Comparison of ENCODE assay signal across 23 cellular contexts in the genomic region with DNA sequence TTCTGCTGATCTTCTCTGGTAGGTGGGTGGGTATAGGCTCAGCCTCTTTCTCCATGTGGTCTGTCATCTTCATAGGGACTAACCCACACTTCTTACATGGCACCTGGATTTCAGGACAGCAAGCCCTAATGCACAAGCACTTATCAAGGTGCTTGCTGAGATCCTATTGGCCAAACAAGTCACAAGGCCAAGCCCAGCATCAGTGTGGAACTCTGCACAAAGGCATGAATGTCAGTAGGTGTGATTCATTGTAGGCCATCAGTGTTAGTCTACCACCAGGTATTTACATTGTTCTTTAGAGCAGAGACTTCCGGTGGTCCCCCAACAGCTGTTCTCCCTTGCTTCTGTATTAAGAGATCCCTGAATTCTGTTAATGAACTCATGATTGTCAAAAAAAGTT. TPM values are rescaled to one million over a fixed set of nuclear protein-coding genes. Genes with fewer than 3 reads are reported as not detected.
A peak's percentile ranks its signal among the peaks of the same experiment; 100 is the strongest.
DNase-seq lines count a peak whose midpoint lies in the region; ATAC-seq, FAIRE-seq and TF ChIP-seq lines count a peak whose summit lies in the region.
"Had no signal": no experiment of that assay in that cellular context is flagged by ENCODE, and none has a peak within 500 bp of the region (broad histone marks: within the 10 kb centered on the region; RNA-seq: fewer than 3 reads in every experiment).

No MANE protein-coding gene starts in this region.

- no peak overlapping the region for H3K4me3 Mint-ChIP-seq in stimulated activated naive CD8-positive, alpha-beta T cell treated with anti-CD3 and anti-CD28 coated beads, Interleukin-15, amount 100 ng/mL, for 72 hours
- H3K4me3 Mint-ChIP-seq: B cell; CD4-positive, CD25-positive, alpha-beta regulatory T cell; CD8-positive, alpha-beta T cell had no signal

- H3K27me3 ChIP-seq in foreskin keratinocyte: no peaks in the 10 kb centered on the region
- H3K27me3 ChIP-seq: BLaER1 had no signal

- peak; percentile 19 for ATAC-seq in stimulated activated naive CD8-positive, alpha-beta T cell treated with anti-CD3 and anti-CD28 coated beads, Interleukin-15, Interleukin-2, amounts not matched to agents 100 U/mL and 50 U/mL, for 24 hours
- no peak for ATAC-seq in stimulated activated naive CD8-positive, alpha-beta T cell treated with anti-CD3 and anti-CD28 coated beads, Interleukin-15, amount 100 ng/mL, for 72 hours
- peak; percentile 33 for ATAC-seq in foreskin keratinocyte
- ATAC-seq: CD8-positive, alpha-beta T cell had no signal

- no peaks in the 10 kb centered on the region for H3K9me3 Mint-ChIP-seq in stimulated activated naive CD8-positive, alpha-beta T cell treated with anti-CD3 and anti-CD28 coated beads, Interleukin-15, amount 100 ng/mL, for 72 hours
- H3K9me3 Mint-ChIP-seq: CD4-positive, CD25-positive, alpha-beta regulatory T cell; CD8-positive, alpha-beta T cell had no signal

- H3K4me1 Mint-ChIP-seq in stimulated activated naive CD8-positive, alpha-beta T cell treated with anti-CD3 and anti-CD28 coated beads, Interleukin-15, amount 100 ng/mL, for 72 hours: peaks cover 17% of the 10 kb centered on the region

- DNase-seq in DMS53 (lab: John Stamatoyannopoulos, UW): peak; percentile 2
- no peak for DNase-seq in DMS53 treated with DMSO at 0.1 percent for 48 hours (lab: John Stamatoyannopoulos, UW; ENCODE audit: unreplicated experiment)
- DNase-seq in stimulated activated naive CD8-positive, alpha-beta T cell treated with anti-CD3 and anti-CD28 coated beads, Interleukin-15, Interleukin-2, amounts not matched to agents 100 U/mL and 50 U/mL, for 24 hours: no peak
- no peak for DNase-seq in stimulated activated naive CD8-positive, alpha-beta T cell treated with anti-CD3 and anti-CD28 coated beads, Interleukin-15, amount 100 ng/mL, for 72 hours
- no peak for DNase-seq in foreskin keratinocyte
- DNase-seq in stimulated activated naive CD4-positive, alpha-beta T cell (lab: John Stamatoyannopoulos, UW): no peak
- no peak for DNase-seq in GM12891 (ENCODE audit: insufficient read length, low spot score)
- no peak for DNase-seq in NCI-H2227 treated with DMSO at 0.1 percent for 48 hours (lab: John Stamatoyannopoulos, UW)
- DNase-seq: Caco-2; CD4-positive, CD25-positive, alpha-beta regulatory T cell; CD8-positive, alpha-beta T cell; DMS153; DMS79 treated with DMSO at 0.1 percent for 48 hours; GF-D8; GOT3; HCEC 1CT had no signal

- H3K27me3 Mint-ChIP-seq in stimulated activated naive CD8-positive, alpha-beta T cell treated with anti-CD3 and anti-CD28 coated beads, Interleukin-15, amount 100 ng/mL, for 72 hours: no peaks in the 10 kb centered on the region

- no peak for FAIRE-seq in GM12891 (lab: Jason Lieb, UNC)
- FAIRE-seq: A204.1, GM12892, H54 had no signal

- TF ChIP-seq CTCF in foreskin keratinocyte (conservative IDR thresholded peaks at IDR 0.05): no peak

- no peak overlapping the region for H3K27ac Mint-ChIP-seq in stimulated activated naive CD8-positive, alpha-beta T cell treated with anti-CD3 and anti-CD28 coated beads, Interleukin-15, amount 100 ng/mL, for 72 hours
- H3K27ac Mint-ChIP-seq: B cell; CD4-positive, CD25-positive, alpha-beta regulatory T cell; CD8-positive, alpha-beta T cell had no signal

- TF ChIP-seq POLR2A in GM12891 (IDR thresholded peaks at IDR 0.05; ENCODE audit: low read depth, low read length): no peak

- H3K4me1 ChIP-seq in foreskin keratinocyte: no peaks in the 10 kb centered on the region
- H3K4me1 ChIP-seq: BLaER1 had no signal

- no peak overlapping the region for H3K27ac ChIP-seq in foreskin keratinocyte
- H3K27ac ChIP-seq: 22Rv1, BLaER1, C4-2B had no signal

TF ChIP-seq in GM12891, 5 proteins besides CTCF, POLR2A, EP300 and RAD21:
- TF ChIP-seq POLR2AphosphoS5 (IDR thresholded peaks at IDR 0.05; ENCODE audit: low read depth, low read length) (no peak), PAX5 (IDR thresholded peaks at IDR 0.05; ENCODE audit: insufficient read depth, low read length, severe bottlenecking) (no peak), TAF1 (IDR thresholded peaks at IDR 0.05; ENCODE audit: low read depth, low read length) (no peak), POU2F2 (IDR thresholded peaks at IDR 0.05; ENCODE audit: low read depth, low read length) (no peak), SPI1 (IDR thresholded peaks at IDR 0.05; ENCODE audit: low read depth, low read length) (no peak)

RNA-seq across cellular contexts. Expression of gene RB1, which starts 8.3 kb away (rescaled TPM):
- total RNA-seq in foreskin keratinocyte: 30.4 and 32.8 TPM in 2 replicates
- 7.1 and 8.7 TPM in 2 replicates for polyA plus RNA-seq in foreskin keratinocyte
- polyA plus RNA-seq in GM12891 (2012; ENCODE audit: low read depth, missing spikeins): 10.3 TPM
